Comparison of ENCODE assay signal across 28 cellular contexts in the genomic region with DNA sequence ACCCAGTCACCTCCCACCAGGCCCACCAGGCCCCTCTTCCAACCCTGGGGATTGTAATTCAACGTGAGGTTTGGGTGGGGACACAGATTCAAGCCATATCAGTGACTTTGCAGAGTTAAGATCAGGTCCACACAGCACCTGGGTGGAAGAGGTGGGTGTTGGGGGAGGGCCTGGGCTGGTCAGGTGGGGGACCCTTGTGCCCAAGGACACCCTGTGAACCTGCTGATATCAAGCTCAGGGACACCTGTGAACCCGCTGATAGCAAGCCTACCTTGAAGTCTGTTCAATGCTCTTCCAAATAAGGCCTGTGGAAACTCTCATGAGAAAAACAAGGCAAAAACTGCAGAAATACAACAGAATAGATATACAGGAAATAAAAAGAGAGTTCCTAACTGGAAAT. TPM values are rescaled to one million over a fixed set of nuclear protein-coding genes. Genes with fewer than 3 reads are reported as not detected.
"Had no signal": no experiment of that assay in that cellular context is flagged by ENCODE, and none has a peak within 500 bp of the region (broad histone marks: within the 10 kb centered on the region; RNA-seq: fewer than 3 reads in every experiment).

No MANE protein-coding gene starts in this region.

- ATAC-seq: stimulated activated effector memory CD8-positive, alpha-beta T cell treated with anti-CD3 and anti-CD28 coated beads, Interleukin-12 subunit alpha, Interleukin-12 subunit beta, amount 100 ng/mL, for 72 hours; stimulated activated memory B cell treated with anti-CD40 and anti-IgM and Interleukin-4, amounts not matched to agents 10 μg/mL and 1 μg/mL and 100 μg/mL, for 72 hours; stimulated activated naive B cell treated with anti-CD40 and anti-IgM and Interleukin-4, amounts not matched to agents 10 μg/mL and 1 μg/mL and 100 μg/mL, for 72 hours; stimulated activated naive CD8-positive, alpha-beta T cell treated with anti-CD3 and anti-CD28 coated beads, Interleukin-15, amount 100 ng/mL, for 72 hours; stimulated activated naive CD8-positive, alpha-beta T cell treated with anti-CD3 and anti-CD28 coated beads, Interleukin-15, Interleukin-2, amounts not matched to agents 100 U/mL and 50 U/mL, for 24 hours; upper lobe of right lung had no signal

- H3K4me3 ChIP-seq: stomach, suprapubic skin, testis, thoracic aorta, thyroid gland, tibial artery, tibial nerve, transverse colon, upper lobe of left lung, upper lobe of right lung, uterus, vagina had no signal

- DNase-seq: stimulated activated CD4-positive, alpha-beta T cell treated with anti-CD3 and anti-CD28 coated beads, Interleukin-2, amount 100 ng/mL, for 48 hours; stimulated activated CD4-positive, alpha-beta T cell treated with anti-CD3 and anti-CD28 coated beads, Interleukin-4, amount 100 ng/mL, for 1 hour; stimulated activated CD4-positive, alpha-beta T cell treated with anti-CD3 and anti-CD28 coated beads, Interleukin-4, amount 100 ng/mL, for 24 hours; stimulated activated CD4-positive, alpha-beta T cell treated with anti-CD3 and anti-CD28 coated beads, Interleukin-4, amount 100 ng/mL, for 4 hours; stimulated activated CD8-positive, alpha-beta memory T cell treated with anti-CD3 and anti-CD28 coated beads, Interleukin-4, amount 100 ng/mL, for 48 hours; stimulated activated naive B cell treated with anti-CD40 and anti-IgM and Interleukin-4, amounts not matched to agents 10 μg/mL and 1 μg/mL and 100 μg/mL, for 72 hours; stimulated activated naive CD4-positive, alpha-beta T cell; stimulated activated naive CD4-positive, alpha-beta T cell treated with Interleukin-2 at 50 U/mL for 16 hours; stimulated activated naive CD8-positive, alpha-beta T cell treated with anti-CD3 and anti-CD28 coated beads, Interleukin-15, amount 100 ng/mL, for 72 hours; stimulated activated naive CD8-positive, alpha-beta T cell treated with anti-CD3 and anti-CD28 coated beads, Interleukin-15, Interleukin-2, amounts not matched to agents 100 U/mL and 50 U/mL, for 24 hours; stomach; substantia nigra; testis; thyroid gland; tibial artery; transverse colon; trophoblast cell; upper lobe of left lung; upper lobe of right lung; uterus had no signal

- H3K4me1 ChIP-seq: stomach, testis, tibial artery, tibial nerve, transverse colon, upper lobe of left lung, upper lobe of right lung, uterus, vagina had no signal

- H3K27ac ChIP-seq: stomach, suprapubic skin, testis, thoracic aorta, thyroid gland, tibial artery, tibial nerve, transverse colon, upper lobe of left lung, upper lobe of right lung, uterus, vagina had no signal

- FAIRE-seq: urothelium cell line had no signal

- H3K27me3 ChIP-seq: testis, thyroid gland, tibial nerve, transverse colon, upper lobe of left lung, upper lobe of right lung, uterus, vagina had no signal

- H3K9me3 ChIP-seq: stomach, suprapubic skin, testis, thoracic aorta, thyroid gland, tibial artery, tibial nerve, transverse colon, upper lobe of left lung, upper lobe of right lung, uterus, vagina had no signal

- H3K36me3 ChIP-seq: stomach, suprapubic skin, thoracic aorta, thyroid gland, tibial artery, tibial nerve, transverse colon, upper lobe of left lung, upper lobe of right lung, uterus, vagina had no signal

RNA-seq across cellular contexts. Expression of a gene that starts 19.9 kb away (rescaled TPM):
- total RNA-seq: temporal lobe, upper lobe of right lung had no signal
